In genomic region chr12:42482820-42483533, GRCh38 we compare ENCODE assay signal across 8 cellular contexts.
DNase-seq lines count a peak whose midpoint lies in the region; ATAC-seq and TF ChIP-seq lines count a peak whose summit lies in the region.

No MANE protein-coding gene starts in this region.

- H3K9me2 ChIP-seq in PC-3 (replicated peaks; ENCODE audit: low read length), result no peaks in the 10 kb centered on the region

- POLR2A ChIA-PET in PC-3 (lab: Charles Lee; ENCODE audit: unreplicated experiment), result interaction anchor here (0.7 kb wide), 1 partner anchor 795 kb away, joined by 12 read pairs; no protein-coding TSS in a partner anchor

- peak overlapping the region; percentile 93 for H3K4me2 ChIP-seq in PC-3 (ENCODE audit: low read length)
- H3K4me2 ChIP-seq in neural progenitor cell, result peak overlapping the region; percentile 83

- no peaks in the 10 kb centered on the region for H3F3A ChIP-seq in PC-3 (ENCODE audit: low read length, unreplicated experiment)
- peaks cover 16% of the 10 kb centered on the region for H3F3A ChIP-seq in neural progenitor cell (ENCODE audit: low read depth)

- H3K36me3 ChIP-seq in PC-3 (ENCODE audit: low read depth, low read length) (no peaks in the 10 kb centered on the region), neural progenitor cell (no peaks in the 10 kb centered on the region), upper lobe of right lung (no peaks in the 10 kb centered on the region)

- no peak overlapping the region for H3K27ac Mint-ChIP-seq in neural progenitor cell

- TF ChIP-seq CTCF in PC-3 (conservative IDR thresholded peaks at IDR 0.05; ENCODE audit: low read depth, low read length) (peak; percentile 94), foreskin keratinocyte (conservative IDR thresholded peaks at IDR 0.05) (peak; percentile 88), neural progenitor cell (IDR thresholded peaks at IDR 0.05) (peak; percentile 87), upper lobe of right lung (IDR thresholded peaks at IDR 0.05) (peak; percentile 89)

- peaks cover 17% of the 10 kb centered on the region for H3K4me1 Mint-ChIP-seq in neural progenitor cell

- BruUV-seq in PC-3 (replicated peaks; lab: Mats Ljungman, UMichigan), result no TSS peak

- peak overlapping the region; percentile 54 for H3K27ac ChIP-seq in PC-3 (ENCODE audit: low read length)
- H3K27ac ChIP-seq in foreskin keratinocyte, result no peak overlapping the region
- no peak overlapping the region for H3K27ac ChIP-seq in neural progenitor cell
- H3K27ac ChIP-seq in upper lobe of right lung, result peak overlapping the region; percentile 88

- no peaks in the 10 kb centered on the region for H3K27me3 ChIP-seq in PC-3 (ENCODE audit: low read length)
- no peaks in the 10 kb centered on the region for H3K27me3 ChIP-seq in foreskin keratinocyte
- peaks cover 33% of the 10 kb centered on the region for H3K27me3 ChIP-seq in neural progenitor cell
- H3K27me3 ChIP-seq in upper lobe of right lung, result no peaks in the 10 kb centered on the region

- peak; percentile 57 for DNase-seq in COLO668 (lab: John Stamatoyannopoulos, UW; ENCODE audit: unreplicated experiment)
- DNase-seq in PC-3, result peak; percentile 73
- DNase-seq in activated gamma-delta T cell (lab: John Stamatoyannopoulos, UW), result peak; percentile 23
- DNase-seq in foreskin keratinocyte, result peak; percentile 16 to 39
- peak; percentile 94 for DNase-seq in neural progenitor cell (ENCODE audit: low spot score)
- DNase-seq in upper lobe of right lung, result peak; percentile 90

- H3K79me2 ChIP-seq in PC-3 (ENCODE audit: low read length) (peaks cover 56% of the 10 kb centered on the region), neural progenitor cell (ENCODE audit: low read depth) (peaks cover 17% of the 10 kb centered on the region)

- H4K20me1 ChIP-seq in PC-3 (ENCODE audit: low read length) (no peaks in the 10 kb centered on the region; the same call in 1 of the 2 replicates), neural progenitor cell (ENCODE audit: low read depth) (no peaks in the 10 kb centered on the region)

- peaks cover 5% of the 10 kb centered on the region for H3K27me3 Mint-ChIP-seq in neural progenitor cell (ENCODE audit: insufficient read depth, low read depth)

- peaks cover 18% of the 10 kb centered on the region; the same call in 1 of the 2 replicates for H3K4me1 ChIP-seq in PC-3 (ENCODE audit: insufficient read depth, low read length)
- peaks cover 10% of the 10 kb centered on the region for H3K4me1 ChIP-seq in foreskin keratinocyte
- peaks cover 50% of the 10 kb centered on the region for H3K4me1 ChIP-seq in neural progenitor cell
- peaks cover 37% of the 10 kb centered on the region for H3K4me1 ChIP-seq in upper lobe of right lung

- ATAC-seq in GM19328 (IDR thresholded peaks at IDR 0.05; ENCODE audit: unreplicated experiment) (peak; percentile 77), HG03354 (IDR thresholded peaks at IDR 0.05; ENCODE audit: poor library complexity, severe bottlenecking, unreplicated experiment) (peak; percentile 82), PC-3 (peak; percentile 82), foreskin keratinocyte (peak; percentile 82), upper lobe of right lung (peak; percentile 92)

- no peaks in the 10 kb centered on the region for H3K36me3 Mint-ChIP-seq in neural progenitor cell

- intact Hi-C loops in PC-3 (cut with micrococcal nuclease), result loop anchor here (1.0 to 10.0 kb wide), 6 partner anchors 86 to 854 kb away; partner anchors contain the start of gene PRICKLE1
- intact Hi-C loops in upper lobe of right lung (cut with DNase I), result no loop called here

- H3K4me3 ChIP-seq in PC-3 (ENCODE audit: low read length) (peak overlapping the region; percentile 78), neural progenitor cell (peak overlapping the region; percentile 82), upper lobe of right lung (peak overlapping the region; percentile 80)

- CTCF ChIA-PET in PC-3 (lab: Charles Lee), result interaction anchor here (0.6 to 2.2 kb wide), 9 partner anchors 9 to 799 kb away, joined by 3 to 19 read pairs (median 4); no protein-coding TSS in a partner anchor

- H3K4me3 Mint-ChIP-seq in neural progenitor cell, result peak overlapping the region; percentile 92

- no peaks in the 10 kb centered on the region for H3K9me3 ChIP-seq in PC-3 (ENCODE audit: low read length)
- no peaks in the 10 kb centered on the region for H3K9me3 ChIP-seq in neural progenitor cell (ENCODE audit: low read depth)
- no peaks in the 10 kb centered on the region for H3K9me3 ChIP-seq in upper lobe of right lung

- H3K9ac ChIP-seq in PC-3 (ENCODE audit: low read length), result peak overlapping the region; percentile 47
- no peak overlapping the region for H3K9ac ChIP-seq in neural progenitor cell

- H3K9me3 Mint-ChIP-seq in neural progenitor cell, result no peaks in the 10 kb centered on the region

- H2AFZ ChIP-seq in PC-3 (ENCODE audit: low read length) (peak overlapping the region; percentile 91), neural progenitor cell (replicated peaks) (peak overlapping the region; percentile 98)

Comparison
In these comparisons a context has a peak if more than half of its experiments do, and no peak if none do; other contexts are left out.
1. DNase-seq: peak in every context shown above with its lines; median percentile 94 in neural progenitor cell; 90 in upper lobe of right lung; 73 in PC-3; 57 in COLO668; 28 in foreskin keratinocyte; 23 in activated gamma-delta T cell.
2. H3K27ac ChIP-seq: peak in PC-3 (single experiment) and upper lobe of right lung (single experiment); none in foreskin keratinocyte (single experiment) and neural progenitor cell (single experiment).
3. Peak in every context shown above with its lines, with median percentiles within 50 percentile points of each other: ATAC-seq, H3K4me3 ChIP-seq and CTCF ChIP-seq.